ENCODE assay signal across 21 cellular contexts in the genomic region with DNA sequence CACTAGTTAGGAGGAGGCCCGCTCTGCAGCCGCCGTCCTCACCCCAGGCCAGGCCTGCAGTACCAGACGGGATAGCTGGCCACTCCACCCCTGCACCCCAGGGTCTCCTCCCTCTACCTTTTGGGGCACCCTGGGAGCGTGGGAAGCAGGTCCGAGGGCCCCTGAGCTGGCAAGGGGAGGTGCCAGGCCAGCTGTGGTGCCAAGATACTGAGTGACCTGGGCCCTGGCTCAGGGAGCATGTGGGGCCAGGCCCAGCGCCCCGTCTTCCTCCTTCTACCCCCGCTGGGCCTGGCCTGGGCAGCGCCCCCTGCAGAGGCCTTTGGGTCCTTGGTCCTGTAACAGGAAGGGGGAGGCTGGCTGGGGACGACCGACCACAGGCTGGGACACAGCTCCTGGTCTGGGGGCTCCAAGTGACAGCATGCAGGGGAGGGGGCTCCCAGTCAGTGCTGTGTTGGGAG. TPM values are rescaled to one million over a fixed set of nuclear protein-coding genes. Genes with fewer than 3 reads are reported as not detected.
DNase-seq lines count a peak whose midpoint lies in the region; ATAC-seq and TF ChIP-seq lines count a peak whose summit lies in the region.
"Had no signal": no experiment of that assay in that cellular context is flagged by ENCODE, and none has a peak within 500 bp of the region (broad histone marks: within the 10 kb centered on the region; RNA-seq: fewer than 3 reads in every experiment).

No MANE protein-coding gene starts in this region.

- H3K9me3 ChIP-seq in right atrium auricular region (no peaks in the 10 kb centered on the region), HUES6 (ENCODE audit: control insufficient read depth, insufficient read depth, low read depth, low read length) (no peaks in the 10 kb centered on the region)
- H3K9me3 ChIP-seq: heart right ventricle had no signal

- H3K27ac ChIP-seq in right atrium auricular region (no peak overlapping the region), HUES6 (ENCODE audit: low read depth, low read length) (0 out of 2 replicates have a peak overlapping the region, but pooled peaks have one; percentile 41), foreskin keratinocyte (no peak overlapping the region)
- H3K27ac ChIP-seq: neural progenitor cell had no signal

- H3K36me3 ChIP-seq in right atrium auricular region = peaks cover 38% of the 10 kb centered on the region
- H3K36me3 ChIP-seq in HUES6 (ENCODE audit: control insufficient read depth, insufficient read depth, low read length) = peaks cover 57% of the 10 kb centered on the region
- H3K36me3 ChIP-seq: neural progenitor cell had no signal

- peaks cover 6% of the 10 kb centered on the region for H3K36me3 Mint-ChIP-seq in stimulated activated memory B cell treated with anti-CD40 and anti-IgM and Interleukin-4, amounts not matched to agents 10 μg/mL and 1 μg/mL and 100 μg/mL, for 72 hours
- H3K36me3 Mint-ChIP-seq: immature natural killer cell had no signal

- H3K4me3 ChIP-seq in right atrium auricular region (no peak overlapping the region), HUES6 (ENCODE audit: low read depth, low read length) (no peak overlapping the region)
- H3K4me3 ChIP-seq: heart right ventricle, neural progenitor cell had no signal

- DNase-seq in Right ventricle myocardium inferior (ENCODE audit: missing footprints) (peak; percentile 64), right atrium auricular region (ENCODE audit: low spot score) (no peak), foreskin keratinocyte (no peak), GM10266 (ENCODE audit: extremely low spot score) (no peak), activated gamma-delta T cell treated with Interleukin-2 at 50 U/mL for 16 hours (no peak), NCI-H128 (lab: John Stamatoyannopoulos, UW; ENCODE audit: unreplicated experiment) (no peak)
- DNase-seq: activated CD8-positive, alpha-beta memory T cell treated with anti-CD3 and anti-CD28 coated beads, Interleukin-2, amount 50 U/mL, for 4 hours; activated naive CD8-positive, alpha-beta T cell treated with anti-CD3 and anti-CD28 coated beads, Interleukin-2, amount 50 U/mL, for 24 hours; DMS153; heart right ventricle; immature natural killer cell; NCI-H1417 treated with DMSO at 0.1 percent for 48 hours; NCI-H2171; NCI-H748 treated with DMSO at 0.1 percent for 48 hours; OCI-M1; stimulated activated CD4-positive, alpha-beta T cell treated with anti-CD3 and anti-CD28 coated beads, Interleukin-4, amount 100 ng/mL, for 24 hours; T-helper 17 cell had no signal

- H3K4me1 ChIP-seq in right atrium auricular region = peaks cover 0 to 23% of the 10 kb centered on the region in 2 donors
- H3K4me1 ChIP-seq in HUES6 (ENCODE audit: control insufficient read depth, insufficient read depth, low read length) = no peaks in the 10 kb centered on the region
- H3K4me1 ChIP-seq in foreskin keratinocyte = no peaks in the 10 kb centered on the region
- H3K4me1 ChIP-seq: neural progenitor cell had no signal

- H3K27me3 ChIP-seq in right atrium auricular region (no peaks in the 10 kb centered on the region), HUES6 (ENCODE audit: control insufficient read depth, insufficient read depth, low read length) (no peaks in the 10 kb centered on the region), foreskin keratinocyte (no peaks in the 10 kb centered on the region)
- H3K27me3 ChIP-seq: heart right ventricle, neural progenitor cell had no signal

- peaks cover 6% of the 10 kb centered on the region for H3K4me1 Mint-ChIP-seq in stimulated activated memory B cell treated with anti-CD40 and anti-IgM and Interleukin-4, amounts not matched to agents 10 μg/mL and 1 μg/mL and 100 μg/mL, for 72 hours
- H3K4me1 Mint-ChIP-seq: activated naive CD8-positive, alpha-beta T cell treated with anti-CD3 and anti-CD28 coated beads, Interleukin-2, amount 50 U/mL, for 24 hours; immature natural killer cell; T-helper 17 cell had no signal

- intact Hi-C loops in Right ventricle myocardium inferior (cut with DNase I) = loop anchor here (10.0 kb wide), 1 partner anchor 353 kb away; no protein-coding TSS in a partner anchor

- H3K9ac ChIP-seq in HUES6 (ENCODE audit: low read length) = no peak overlapping the region

- no peaks in the 10 kb centered on the region for H3K9me3 Mint-ChIP-seq in stimulated activated memory B cell treated with anti-CD40 and anti-IgM and Interleukin-4, amounts not matched to agents 10 μg/mL and 1 μg/mL and 100 μg/mL, for 72 hours
- H3K9me3 Mint-ChIP-seq: activated naive CD8-positive, alpha-beta T cell treated with anti-CD3 and anti-CD28 coated beads, Interleukin-2, amount 50 U/mL, for 24 hours; activated T-helper 2 cell treated with anti-CD3 and anti-CD28 coated beads, Interferon-gamma antibody, Interleukin-2, Interleukin-4, amounts not matched to agents 10 μg/mL and 5 μg/mL and 100 μg/mL, durations not matched to agents 14 hours and 24 hours and 36 hours; immature natural killer cell; neural progenitor cell had no signal

- TF ChIP-seq CTCF in right atrium auricular region (IDR thresholded peaks at IDR 0.05) = no peak
- peak; percentile 10 for TF ChIP-seq CTCF in foreskin keratinocyte (conservative IDR thresholded peaks at IDR 0.05)
- no peak for TF ChIP-seq CTCF in GM10266 (IDR thresholded peaks at IDR 0.05; ENCODE audit: control insufficient read depth, insufficient read depth, low read depth, missing control alignments)

- ATAC-seq in Right ventricle myocardium inferior (peak; percentile 12), foreskin keratinocyte (no peak)
- ATAC-seq in stimulated activated memory B cell treated with anti-CD40 and anti-IgM and Interleukin-4, amounts not matched to agents 10 μg/mL and 1 μg/mL and 100 μg/mL, for 72 hours = peak; percentile 4
- ATAC-seq: activated naive CD8-positive, alpha-beta T cell treated with anti-CD3 and anti-CD28 coated beads, Interleukin-2, amount 50 U/mL, for 24 hours; T-helper 17 cell had no signal

- H3K27me3 Mint-ChIP-seq in stimulated activated memory B cell treated with anti-CD40 and anti-IgM and Interleukin-4, amounts not matched to agents 10 μg/mL and 1 μg/mL and 100 μg/mL, for 72 hours = no peaks in the 10 kb centered on the region
- H3K27me3 Mint-ChIP-seq: activated naive CD8-positive, alpha-beta T cell treated with anti-CD3 and anti-CD28 coated beads, Interleukin-2, amount 50 U/mL, for 24 hours; T-helper 17 cell had no signal

- H3K27ac Mint-ChIP-seq in stimulated activated memory B cell treated with anti-CD40 and anti-IgM and Interleukin-4, amounts not matched to agents 10 μg/mL and 1 μg/mL and 100 μg/mL, for 72 hours = no peak overlapping the region
- H3K27ac Mint-ChIP-seq: activated naive CD8-positive, alpha-beta T cell treated with anti-CD3 and anti-CD28 coated beads, Interleukin-2, amount 50 U/mL, for 24 hours; activated T-helper 2 cell treated with anti-CD3 and anti-CD28 coated beads, Interferon-gamma antibody, Interleukin-2, Interleukin-4, amounts not matched to agents 10 μg/mL and 5 μg/mL and 100 μg/mL, durations not matched to agents 14 hours and 24 hours and 36 hours; immature natural killer cell; neural progenitor cell; T-helper 17 cell had no signal

- H3K4me3 Mint-ChIP-seq in stimulated activated memory B cell treated with anti-CD40 and anti-IgM and Interleukin-4, amounts not matched to agents 10 μg/mL and 1 μg/mL and 100 μg/mL, for 72 hours = no peak overlapping the region
- H3K4me3 Mint-ChIP-seq: activated naive CD8-positive, alpha-beta T cell treated with anti-CD3 and anti-CD28 coated beads, Interleukin-2, amount 50 U/mL, for 24 hours; immature natural killer cell; neural progenitor cell; T-helper 17 cell had no signal

RNA-seq across cellular contexts. Expression of gene PAM16, which starts 13.0 kb away (rescaled TPM):
- total RNA-seq in Right ventricle myocardium inferior (73.4 TPM), right atrium auricular region (10 to 100 TPM; 54.6 to 85.7 TPM), foreskin keratinocyte (42.8 and 49.2 TPM in 2 replicates)
- 73.7 and 76.5 TPM in 2 replicates for polyA plus RNA-seq in foreskin keratinocyte

RNA-seq across cellular contexts. Expression of gene GLIS2, which starts 22.3 kb away (rescaled TPM):
- total RNA-seq in Right ventricle myocardium inferior = 16.0 TPM
- 10 to 100 TPM; 10.3 to 16.0 TPM for total RNA-seq in right atrium auricular region
- 5.0 and 5.3 TPM in 2 replicates for total RNA-seq in foreskin keratinocyte
- polyA plus RNA-seq in foreskin keratinocyte = 9.5 TPM in 2 replicates
- polyA plus RNA-seq: immature natural killer cell had no signal

RNA-seq across cellular contexts. Expression of gene VASN, which starts 33.5 kb away (rescaled TPM):
- total RNA-seq in Right ventricle myocardium inferior (6.4 TPM), right atrium auricular region (10 to 100 TPM; 17.9 to 39.0 TPM), foreskin keratinocyte (1.8 and 2.3 TPM in 2 replicates)
- 1.5 and 2.0 TPM in 2 replicates for polyA plus RNA-seq in foreskin keratinocyte
- total RNA-seq: activated T-helper 2 cell treated with anti-CD3 and anti-CD28 coated beads, Interferon-gamma antibody, Interleukin-2, Interleukin-4, amounts not matched to agents 10 μg/mL and 5 μg/mL and 100 μg/mL, durations not matched to agents 14 hours and 24 hours and 36 hours had no signal
